Comparison of ENCODE assay signal across 8 cellular contexts in the genomic region with DNA sequence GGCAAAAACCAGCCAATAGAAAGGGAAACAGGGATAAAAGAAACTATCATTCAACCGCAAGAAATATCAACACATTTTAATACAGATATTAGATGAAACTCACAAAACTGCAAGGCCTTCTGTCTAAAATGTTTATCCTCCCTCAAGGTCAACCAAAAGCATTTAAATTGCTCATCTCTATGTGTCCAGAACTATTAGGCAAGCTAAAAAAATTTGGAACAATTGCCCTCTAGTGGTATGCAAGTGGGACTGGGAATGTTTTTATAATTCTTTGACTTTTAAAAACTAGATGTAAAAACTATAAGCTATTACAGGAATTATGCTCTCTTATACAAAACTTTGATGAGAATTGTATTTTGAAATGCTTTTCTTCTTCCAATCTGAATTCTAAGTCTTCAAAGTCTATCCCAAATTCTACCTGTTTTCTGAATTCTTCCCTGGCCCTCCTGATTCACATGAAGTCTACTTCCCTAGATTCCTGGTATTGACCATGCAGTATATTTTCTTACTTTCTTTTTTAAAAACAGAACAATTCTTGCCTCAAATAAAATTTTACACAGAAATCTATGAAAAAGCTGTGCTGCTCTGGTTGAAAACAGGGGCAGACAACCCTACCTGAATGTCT. TPM values are rescaled to one million over a fixed set of nuclear protein-coding genes. Genes with fewer than 3 reads are reported as not detected.
A peak's percentile ranks its signal among the peaks of the same experiment; 100 is the strongest.
DNase-seq lines count a peak whose midpoint lies in the region; ATAC-seq and TF ChIP-seq lines count a peak whose summit lies in the region.

No MANE protein-coding gene starts in this region.

- H3K27me3 ChIP-seq in BE2C (no peaks in the 10 kb centered on the region), adipocyte (replicated peaks; ENCODE audit: control insufficient read depth, insufficient read depth, low read length) (no peaks in the 10 kb centered on the region)

- TF ChIP-seq CTCF in BE2C (IDR thresholded peaks at IDR 0.05; ENCODE audit: low read depth, low read length) = peak; percentile 65

- H3K9ac ChIP-seq in adipocyte (ENCODE audit: low read length) = peak overlapping the region; percentile 50

- no peaks in the 10 kb centered on the region for H3K9me3 ChIP-seq in BE2C
- no peaks in the 10 kb centered on the region for H3K9me3 ChIP-seq in adipocyte (ENCODE audit: control insufficient read depth, low read length)

- no peak for ATAC-seq in HG03095 (IDR thresholded peaks at IDR 0.05; ENCODE audit: unreplicated experiment)
- no peak for ATAC-seq in GM19463 (IDR thresholded peaks at IDR 0.05; ENCODE audit: unreplicated experiment)

- H3K4me3 ChIP-seq in BE2C (ENCODE audit: low read depth, low read length) (no peak overlapping the region), adipocyte (ENCODE audit: low read length) (no peak overlapping the region)

- H3K36me3 ChIP-seq in BE2C (peaks cover 82% of the 10 kb centered on the region), adipocyte (ENCODE audit: control insufficient read depth, insufficient read depth, low read length, severe bottlenecking) (peaks cover 82% of the 10 kb centered on the region)

- H3K4me1 ChIP-seq in BE2C (no peaks in the 10 kb centered on the region; the same call in 1 of the 2 replicates), adipocyte (ENCODE audit: control insufficient read depth, insufficient read depth, low read length) (peaks cover 21% of the 10 kb centered on the region)

- DNase-seq in BE2C (no peak), HCEC 1CT (peak; percentile 79), adipocyte (ENCODE audit: low read depth) (peak; percentile 74), left kidney (ENCODE audit: low read depth, low spot score) (peak; percentile 18), hippocampal formation (lab: John Stamatoyannopoulos, UW) (no peak)
- no peak for DNase-seq in activated CD4-positive, CD25-positive, alpha-beta regulatory T cell (lab: John Stamatoyannopoulos, UW)

RNA-seq across cellular contexts. Expression of a gene that starts 4.9 kb away (rescaled TPM):
- polyA plus RNA-seq in BE2C (2012; ENCODE audit: insufficient read depth, insufficient read length, low read depth) = 123 TPM

RNA-seq across cellular contexts. Expression of a gene that starts 5.1 kb away (rescaled TPM):
- 1.6 TPM for polyA plus RNA-seq in BE2C (2012; ENCODE audit: insufficient read depth, insufficient read length, low read depth)

RNA-seq across cellular contexts. Expression of a gene that starts 56.6 kb away (rescaled TPM):
- not detected for polyA plus RNA-seq in BE2C (2012; ENCODE audit: insufficient read depth, insufficient read length, low read depth)

Comparison
In these comparisons a context has a peak if more than half of its experiments do, and no peak if none do; other contexts are left out.
1. DNase-seq: peak in HCEC 1CT (single experiment), adipocyte (single experiment) and left kidney (single experiment); none in BE2C (single experiment), activated CD4-positive, CD25-positive, alpha-beta regulatory T cell (0 of 4) and hippocampal formation (0 of 2).